Comparison of ENCODE assay signal across 12 cellular contexts in the genomic region with DNA sequence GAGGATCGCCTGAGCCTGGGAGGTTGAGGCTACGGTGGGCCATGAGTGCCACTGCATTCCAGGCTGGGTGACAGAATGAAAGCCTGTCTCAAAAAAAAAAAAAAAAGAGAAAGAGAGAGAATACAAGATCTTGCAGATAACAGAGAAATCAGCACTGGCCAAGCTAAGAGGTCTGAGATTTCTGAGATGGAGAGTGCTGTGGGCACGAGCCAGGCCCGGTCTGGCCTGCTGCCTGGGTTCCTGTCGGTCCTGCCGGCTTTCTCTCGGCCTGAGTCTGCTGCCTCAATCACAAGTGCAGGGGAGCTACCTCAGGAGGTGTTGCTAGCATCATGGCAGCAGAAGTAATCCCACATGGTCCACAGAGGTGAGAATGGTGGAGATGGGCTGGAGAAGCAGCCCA. TPM values are rescaled to one million over a fixed set of nuclear protein-coding genes. Genes with fewer than 3 reads are reported as not detected.
"Had no signal": no experiment of that assay in that cellular context is flagged by ENCODE, and none has a peak within 500 bp of the region (broad histone marks: within the 10 kb centered on the region; RNA-seq: fewer than 3 reads in every experiment).

No MANE protein-coding gene starts in this region.

- H3K27ac ChIP-seq: brain microvascular endothelial cell, gastroesophageal sphincter, heart right ventricle, lower lobe of right lung, neural progenitor cell, transverse colon had no signal

- H3K9me3 ChIP-seq: gastroesophageal sphincter, heart right ventricle, lower lobe of right lung, transverse colon had no signal

- H3K27me3 ChIP-seq: brain microvascular endothelial cell, gastroesophageal sphincter, heart right ventricle, neural progenitor cell, transverse colon had no signal

- DNase-seq: activated CD4-positive, CD25-positive, alpha-beta regulatory T cell treated with anti-CD3 and anti-CD28 coated beads, Interleukin-2, amount 50 U/mL, for 72 hours; activated naive CD8-positive, alpha-beta T cell treated with anti-CD3 and anti-CD28 coated beads for 36 hours; brain microvascular endothelial cell; heart right ventricle; left colon; stimulated activated CD4-positive, alpha-beta T cell treated with anti-CD3 and anti-CD28 coated beads, Interleukin-12 subunit alpha, Interleukin-12 subunit beta, amount 100 ng/mL, for 4 hours; transverse colon had no signal

- FAIRE-seq: endometrium had no signal

- H3K4me3 ChIP-seq: gastroesophageal sphincter, heart right ventricle, lower lobe of right lung, neural progenitor cell, transverse colon had no signal

- H3K9ac ChIP-seq: neural progenitor cell had no signal

- H3K4me1 ChIP-seq: gastroesophageal sphincter, lower lobe of right lung, transverse colon had no signal

- H3K36me3 ChIP-seq: brain microvascular endothelial cell, gastroesophageal sphincter, heart right ventricle, lower lobe of right lung, neural progenitor cell, transverse colon had no signal

- H3K4me2 ChIP-seq: neural progenitor cell had no signal

RNA-seq across cellular contexts. Expression of gene MYBPH, which starts 29.1 kb away (rescaled TPM):
- polyA plus RNA-seq: esophagus, heart right ventricle had no signal
